In the genomic region with DNA sequence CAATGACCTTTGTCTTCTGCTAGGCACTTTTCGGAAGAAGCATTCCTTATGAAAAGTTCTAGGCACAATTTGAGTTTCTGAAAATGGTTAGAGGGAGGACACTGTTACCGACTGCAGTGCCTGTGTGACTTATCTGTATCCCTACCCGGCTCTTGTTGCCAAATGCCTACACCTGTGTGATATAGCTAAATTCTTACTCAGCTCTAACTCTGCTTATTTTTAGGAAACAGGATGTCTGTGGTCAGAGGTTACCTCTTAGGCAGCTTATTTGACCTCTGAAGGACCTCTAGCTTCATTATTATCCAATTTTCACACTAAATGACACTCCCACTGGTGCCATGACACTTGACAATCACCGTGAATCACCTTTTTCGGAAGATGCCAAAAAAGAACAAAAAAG, we compare ENCODE assay signal across 27 cellular contexts.
"Had no signal": no experiment of that assay in that cellular context is flagged by ENCODE, and none has a peak within 500 bp of the region (broad histone marks: within the 10 kb centered on the region; RNA-seq: fewer than 3 reads in every experiment).

No MANE protein-coding gene starts in this region.

- H3K27me3 Mint-ChIP-seq: dendritic cell treated with granulocyte-macrophage colony-stimulating factor and Interleukin-4, amounts not matched to agents 40 ng/mL and 50 ng/mL, for 4 days; memory B cell; naive B cell; natural killer cell treated with Interleukin-12 subunit alpha and Interleukin-12 subunit beta and Interleukin-15 and Interleukin-18, amount 100 ng/mL, for 72 hours; progenitor cell of endocrine pancreas; stimulated activated naive B cell treated with anti-CD40 and anti-IgM and Interleukin-4, amounts not matched to agents 10 μg/mL and 1 μg/mL and 100 μg/mL, for 72 hours; stimulated activated naive CD8-positive, alpha-beta T cell treated with anti-CD3 and anti-CD28 coated beads, Interleukin-15, Interleukin-2, amounts not matched to agents 100 ng/mL and 50 ng/mL, for 24 hours had no signal

- H3K9ac ChIP-seq: parathyroid adenoma had no signal

- DNase-seq: effector memory CD4-positive, alpha-beta T cell; erythroblast; esophagus squamous epithelium; hypothalamus; immature natural killer cell; islet precursor cell; kidney glomerular epithelial cell; mucosa of descending colon; naive B cell; right lobe of liver; small intestine; stimulated activated CD4-positive, alpha-beta T cell treated with anti-CD3 and anti-CD28 coated beads, Interleukin-15, amount 100 ng/mL, for 24 hours; stimulated activated CD4-positive, alpha-beta T cell treated with anti-CD3 and anti-CD28 coated beads, Interleukin-2, amount 100 ng/mL, for 48 hours; stimulated activated naive B cell treated with anti-CD40 and anti-IgM and Interleukin-4, amounts not matched to agents 10 μg/mL and 1 μg/mL and 100 μg/mL, for 72 hours; upper lobe of left lung had no signal

- H3K27ac ChIP-seq: esophagus squamous epithelium, neutrophil, parathyroid adenoma, right lobe of liver, thoracic aorta, tibial nerve, upper lobe of left lung had no signal

- ATAC-seq: mucosa of descending colon; natural killer cell treated with Interleukin-12 subunit alpha and Interleukin-12 subunit beta and Interleukin-15 and Interleukin-18, amount 100 ng/mL, for 72 hours; right lobe of liver; stimulated activated naive B cell treated with anti-CD40 and anti-IgM and Interleukin-4, amounts not matched to agents 10 μg/mL and 1 μg/mL and 100 μg/mL, for 72 hours had no signal

- H3K9me3 ChIP-seq: esophagus squamous epithelium, mucosa of descending colon, neutrophil, right lobe of liver, thoracic aorta, tibial nerve, upper lobe of left lung had no signal

- H3K4me3 Mint-ChIP-seq: dendritic cell treated with granulocyte-macrophage colony-stimulating factor and Interleukin-4, amounts not matched to agents 40 ng/mL and 50 ng/mL, for 4 days; immature natural killer cell; memory B cell; mesothelial cell of epicardium; naive B cell; natural killer cell treated with Interleukin-12 subunit alpha and Interleukin-12 subunit beta and Interleukin-15 and Interleukin-18, amount 100 ng/mL, for 72 hours; neural crest cell; stimulated activated naive B cell treated with anti-CD40 and anti-IgM and Interleukin-4, amounts not matched to agents 10 μg/mL and 1 μg/mL and 100 μg/mL, for 72 hours; stimulated activated naive CD8-positive, alpha-beta T cell treated with anti-CD3 and anti-CD28 coated beads, Interleukin-15, Interleukin-2, amounts not matched to agents 100 ng/mL and 50 ng/mL, for 24 hours had no signal

- H3K27me3 ChIP-seq: esophagus squamous epithelium, neutrophil, right lobe of liver, tibial nerve, upper lobe of left lung had no signal

- H3K36me3 ChIP-seq: esophagus squamous epithelium, neutrophil, right lobe of liver, thoracic aorta, tibial nerve, upper lobe of left lung had no signal

- H3K36me3 Mint-ChIP-seq: immature natural killer cell; memory B cell; mesothelial cell of epicardium; naive B cell; natural killer cell treated with Interleukin-12 subunit alpha and Interleukin-12 subunit beta and Interleukin-15 and Interleukin-18, amount 100 ng/mL, for 72 hours; stimulated activated naive B cell treated with anti-CD40 and anti-IgM and Interleukin-4, amounts not matched to agents 10 μg/mL and 1 μg/mL and 100 μg/mL, for 72 hours had no signal

- H3K79me2 ChIP-seq: parathyroid adenoma had no signal

- H3K4me1 Mint-ChIP-seq: immature natural killer cell; memory B cell; mesothelial cell of epicardium; naive B cell; neural crest cell; stimulated activated naive B cell treated with anti-CD40 and anti-IgM and Interleukin-4, amounts not matched to agents 10 μg/mL and 1 μg/mL and 100 μg/mL, for 72 hours had no signal

- H3K27ac Mint-ChIP-seq: dendritic cell treated with granulocyte-macrophage colony-stimulating factor and Interleukin-4, amounts not matched to agents 40 ng/mL and 50 ng/mL, for 4 days; immature natural killer cell; memory B cell; mesothelial cell of epicardium; naive B cell; natural killer cell treated with Interleukin-12 subunit alpha and Interleukin-12 subunit beta and Interleukin-15 and Interleukin-18, amount 100 ng/mL, for 72 hours; progenitor cell of endocrine pancreas; stimulated activated naive B cell treated with anti-CD40 and anti-IgM and Interleukin-4, amounts not matched to agents 10 μg/mL and 1 μg/mL and 100 μg/mL, for 72 hours; stimulated activated naive CD8-positive, alpha-beta T cell treated with anti-CD3 and anti-CD28 coated beads, Interleukin-15, Interleukin-2, amounts not matched to agents 100 ng/mL and 50 ng/mL, for 24 hours had no signal

- H3K4me3 ChIP-seq: esophagus squamous epithelium, lung, mucosa of descending colon, right lobe of liver, thoracic aorta, tibial nerve, upper lobe of left lung had no signal

- H3K9me3 Mint-ChIP-seq: memory B cell; neural crest cell; stimulated activated naive B cell treated with anti-CD40 and anti-IgM and Interleukin-4, amounts not matched to agents 10 μg/mL and 1 μg/mL and 100 μg/mL, for 72 hours; stimulated activated naive CD8-positive, alpha-beta T cell treated with anti-CD3 and anti-CD28 coated beads, Interleukin-15, Interleukin-2, amounts not matched to agents 100 ng/mL and 50 ng/mL, for 24 hours had no signal

- H3K4me1 ChIP-seq: esophagus squamous epithelium, parathyroid adenoma, right lobe of liver, tibial nerve, upper lobe of left lung had no signal

- H2AFZ ChIP-seq: parathyroid adenoma had no signal
